ENCODE assay signal across 23 cellular contexts in the genomic region with DNA sequence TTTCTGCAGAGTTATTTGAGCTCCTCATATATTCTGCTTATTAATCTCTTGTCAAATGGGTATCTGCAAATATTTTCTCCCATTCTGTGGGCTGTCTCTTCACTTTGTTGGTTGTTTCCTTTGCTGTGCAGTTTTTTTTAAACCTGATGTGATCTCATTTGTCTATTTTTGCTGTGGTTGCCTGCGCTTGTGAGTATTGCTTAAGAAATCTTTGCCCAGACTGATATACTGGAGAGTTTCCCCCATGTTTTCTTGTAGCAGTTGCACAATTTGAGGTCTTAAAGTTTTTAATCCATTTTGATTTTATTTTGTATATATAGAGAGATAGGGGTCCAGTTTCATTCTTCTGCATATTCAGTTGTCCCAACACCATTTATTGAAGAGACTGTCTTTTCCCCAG.
"Had no signal": no experiment of that assay in that cellular context is flagged by ENCODE, and none has a peak within 500 bp of the region (broad histone marks: within the 10 kb centered on the region; RNA-seq: fewer than 3 reads in every experiment).

No MANE protein-coding gene starts in this region.

- H3K4me3 Mint-ChIP-seq: activated B cell treated with CpG ODN at 0.5 μM for 24 hours; activated CD4-positive, alpha-beta memory T cell treated with anti-CD3 and anti-CD28 coated beads for 36 hours; activated CD4-positive, alpha-beta T cell treated with anti-CD3 and anti-CD28 coated beads, Interleukin-2, amount 10 ng/mL, durations not matched to agents 24 days and 14 days; activated naive CD4-positive, alpha-beta T cell treated with anti-CD3 and anti-CD28 coated beads for 36 hours; activated naive CD8-positive, alpha-beta T cell treated with anti-CD3 and anti-CD28 coated beads, Interleukin-2, amount 10 ng/mL, durations not matched to agents 7 days and 5 days; activated T-cell treated with anti-CD3 and anti-CD28 coated beads, Interleukin-2, amount 50 U/mL, for 4 hours; activated T-helper 17 cell treated with anti-CD3 and anti-CD28 coated beads, Interleukin-2, amount 50 U/mL, for 72 hours; brain; T-helper 17 cell had no signal

- H3K27ac Mint-ChIP-seq: activated B cell treated with CpG ODN at 0.5 μM for 24 hours; activated CD4-positive, alpha-beta memory T cell treated with anti-CD3 and anti-CD28 coated beads for 36 hours; activated CD4-positive, alpha-beta T cell treated with anti-CD3 and anti-CD28 coated beads, Interleukin-2, amount 10 ng/mL, durations not matched to agents 24 days and 14 days; activated naive CD4-positive, alpha-beta T cell treated with anti-CD3 and anti-CD28 coated beads for 36 hours; activated naive CD8-positive, alpha-beta T cell treated with anti-CD3 and anti-CD28 coated beads, Interleukin-2, amount 10 ng/mL, durations not matched to agents 7 days and 5 days; activated T-helper 17 cell treated with anti-CD3 and anti-CD28 coated beads, Interleukin-2, amount 50 U/mL, for 72 hours; brain; T-helper 17 cell had no signal

- DNase-seq: activated B cell treated with CpG ODN at 0.5 μM for 24 hours; activated CD4-positive, alpha-beta memory T cell treated with anti-CD3 and anti-CD28 coated beads for 36 hours; activated CD4-positive, alpha-beta T cell treated with anti-CD3 and anti-CD28 coated beads for 1 hour; activated CD4-positive, alpha-beta T cell treated with anti-CD3 and anti-CD28 coated beads, Interleukin-2, amount 10 ng/mL, durations not matched to agents 24 days and 14 days; activated CD8-positive, alpha-beta memory T cell treated with anti-CD3 and anti-CD28 coated beads for 24 hours; activated gamma-delta T cell; activated naive CD4-positive, alpha-beta T cell treated with anti-CD3 and anti-CD28 coated beads for 36 hours; activated naive CD8-positive, alpha-beta T cell treated with anti-CD3 and anti-CD28 coated beads, Interleukin-2, amount 10 ng/mL, durations not matched to agents 7 days and 5 days; activated T-cell treated with anti-CD3 and anti-CD28 coated beads, Interleukin-2, amount 50 U/mL, for 4 hours; amniotic stem cell; Kasumi-1; KBM-7; NCI-H1105; NCI-H1436; NCI-H187; NCI-H2081; NCI-H524; PC-3; SHP77; T-helper 17 cell; T1000 had no signal

- ATAC-seq: activated T-cell treated with anti-CD3 and anti-CD28 coated beads, Interleukin-2, amount 50 U/mL, for 4 hours; activated T-helper 17 cell treated with anti-CD3 and anti-CD28 coated beads, Interleukin-2, amount 50 U/mL, for 72 hours; PC-3; T-helper 17 cell had no signal

- H3K27me3 Mint-ChIP-seq: activated B cell treated with CpG ODN at 0.5 μM for 24 hours; activated CD4-positive, alpha-beta memory T cell treated with anti-CD3 and anti-CD28 coated beads for 36 hours; activated CD4-positive, alpha-beta T cell treated with anti-CD3 and anti-CD28 coated beads, Interleukin-2, amount 10 ng/mL, durations not matched to agents 24 days and 14 days; activated naive CD8-positive, alpha-beta T cell treated with anti-CD3 and anti-CD28 coated beads, Interleukin-2, amount 10 ng/mL, durations not matched to agents 7 days and 5 days; activated T-helper 17 cell treated with anti-CD3 and anti-CD28 coated beads, Interleukin-2, amount 50 U/mL, for 72 hours; brain; T-helper 17 cell had no signal

- H3K9me3 Mint-ChIP-seq: activated B cell treated with CpG ODN at 0.5 μM for 24 hours; activated CD4-positive, alpha-beta memory T cell treated with anti-CD3 and anti-CD28 coated beads for 36 hours; activated naive CD4-positive, alpha-beta T cell treated with anti-CD3 and anti-CD28 coated beads for 36 hours; activated naive CD8-positive, alpha-beta T cell treated with anti-CD3 and anti-CD28 coated beads, Interleukin-2, amount 10 ng/mL, durations not matched to agents 7 days and 5 days; activated T-cell treated with anti-CD3 and anti-CD28 coated beads, Interleukin-2, amount 50 U/mL, for 4 hours; activated T-helper 17 cell treated with anti-CD3 and anti-CD28 coated beads, Interleukin-2, amount 50 U/mL, for 72 hours had no signal

- H3K4me1 Mint-ChIP-seq: activated B cell treated with CpG ODN at 0.5 μM for 24 hours; activated naive CD8-positive, alpha-beta T cell treated with anti-CD3 and anti-CD28 coated beads, Interleukin-2, amount 10 ng/mL, durations not matched to agents 7 days and 5 days; activated T-helper 17 cell treated with anti-CD3 and anti-CD28 coated beads, Interleukin-2, amount 50 U/mL, for 72 hours; brain had no signal
